Comparison of ENCODE assay signal across 21 cellular contexts in the genomic region with DNA sequence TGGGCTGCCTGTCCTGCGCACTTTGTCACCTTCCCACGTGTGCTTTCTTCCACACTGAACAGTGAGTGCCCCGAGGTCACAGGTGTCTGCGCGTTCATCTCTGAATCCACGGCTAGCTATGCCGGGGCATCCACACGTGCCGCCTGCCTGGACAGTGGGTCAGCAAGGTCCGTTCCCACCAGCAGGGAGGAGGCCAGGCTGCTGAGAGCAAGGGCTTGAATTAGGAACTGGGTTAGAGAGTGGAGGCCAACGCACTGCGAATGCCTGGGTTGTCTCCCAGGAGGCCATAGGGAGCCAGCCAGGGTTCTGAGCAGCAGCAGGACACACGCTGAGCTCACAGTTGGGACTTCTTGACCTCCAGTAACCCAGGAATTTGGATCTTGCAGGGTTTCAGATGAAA.
"Had no signal": no experiment of that assay in that cellular context is flagged by ENCODE, and none has a peak within 500 bp of the region (broad histone marks: within the 10 kb centered on the region; RNA-seq: fewer than 3 reads in every experiment).

No MANE protein-coding gene starts in this region.

- H3K27ac ChIP-seq: colonic mucosa, esophagus squamous epithelium, heart left ventricle, left ventricle myocardium inferior, pancreas, right lobe of liver, thoracic aorta, transverse colon had no signal

- H3K4me3 Mint-ChIP-seq: naive B cell; stimulated activated naive B cell treated with anti-CD40 and anti-IgM and Interleukin-4, amounts not matched to agents 10 μg/mL and 1 μg/mL and 100 μg/mL, for 72 hours; stimulated activated naive CD8-positive, alpha-beta T cell treated with anti-CD3 and anti-CD28 coated beads, Interleukin-15, amount 100 ng/mL, for 72 hours had no signal

- H3K9me3 Mint-ChIP-seq: stimulated activated naive B cell treated with anti-CD40 and anti-IgM and Interleukin-4, amounts not matched to agents 10 μg/mL and 1 μg/mL and 100 μg/mL, for 72 hours; stimulated activated naive CD8-positive, alpha-beta T cell treated with anti-CD3 and anti-CD28 coated beads, Interleukin-15, amount 100 ng/mL, for 72 hours had no signal

- H3K4me1 ChIP-seq: colonic mucosa, esophagus squamous epithelium, heart left ventricle, left ventricle myocardium inferior, pancreas, right lobe of liver, transverse colon had no signal

- H3K4me3 ChIP-seq: colonic mucosa, esophagus squamous epithelium, heart left ventricle, left ventricle myocardium inferior, pancreas, right lobe of liver, thoracic aorta, transverse colon had no signal

- H3K9me3 ChIP-seq: colonic mucosa, esophagus squamous epithelium, heart left ventricle, left ventricle myocardium inferior, pancreas, right lobe of liver, thoracic aorta, transverse colon had no signal

- ATAC-seq: heart left ventricle; pancreas; right lobe of liver; stimulated activated naive B cell treated with anti-CD40 and anti-IgM and Interleukin-4, amounts not matched to agents 10 μg/mL and 1 μg/mL and 100 μg/mL, for 72 hours; stimulated activated naive CD8-positive, alpha-beta T cell treated with anti-CD3 and anti-CD28 coated beads, Interleukin-15, amount 100 ng/mL, for 72 hours had no signal

- H3K4me1 Mint-ChIP-seq: naive B cell; stimulated activated naive B cell treated with anti-CD40 and anti-IgM and Interleukin-4, amounts not matched to agents 10 μg/mL and 1 μg/mL and 100 μg/mL, for 72 hours; stimulated activated naive CD8-positive, alpha-beta T cell treated with anti-CD3 and anti-CD28 coated beads, Interleukin-15, amount 100 ng/mL, for 72 hours had no signal

- H3K27me3 Mint-ChIP-seq: progenitor cell of endocrine pancreas; stimulated activated naive CD8-positive, alpha-beta T cell treated with anti-CD3 and anti-CD28 coated beads, Interleukin-15, amount 100 ng/mL, for 72 hours had no signal

- H3K27me3 ChIP-seq: colonic mucosa, esophagus squamous epithelium, pancreas, right lobe of liver, transverse colon had no signal

- H3K36me3 Mint-ChIP-seq: naive B cell; stimulated activated naive B cell treated with anti-CD40 and anti-IgM and Interleukin-4, amounts not matched to agents 10 μg/mL and 1 μg/mL and 100 μg/mL, for 72 hours had no signal

- H3K27ac Mint-ChIP-seq: progenitor cell of endocrine pancreas; stimulated activated naive B cell treated with anti-CD40 and anti-IgM and Interleukin-4, amounts not matched to agents 10 μg/mL and 1 μg/mL and 100 μg/mL, for 72 hours had no signal

- DNase-seq: cerebellar nuclear complex; colonic mucosa; dermis blood vessel endothelial cell; esophagus squamous epithelium; foreskin fibroblast; hypothalamus; left ventricle myocardium inferior; mesendoderm; naive B cell; nucleus accumbens; stimulated activated CD4-positive, alpha-beta T cell treated with anti-CD3 and anti-CD28 coated beads, Interleukin-15, amount 100 ng/mL, for 24 hours; stimulated activated CD4-positive, alpha-beta T cell treated with anti-CD3 and anti-CD28 coated beads, Interleukin-1b, Interleukin-23, amount 100 ng/mL, for 48 hours; stimulated activated CD4-positive, alpha-beta T cell treated with anti-CD3 and anti-CD28 coated beads, Interleukin-4, amount 100 ng/mL, for 4 hours; stimulated activated naive B cell treated with anti-CD40 and anti-IgM and Interleukin-4, amounts not matched to agents 10 μg/mL and 1 μg/mL and 100 μg/mL, for 72 hours; stimulated activated naive CD8-positive, alpha-beta T cell treated with anti-CD3 and anti-CD28 coated beads, Interleukin-15, amount 100 ng/mL, for 72 hours; transverse colon had no signal

- H3K36me3 ChIP-seq: colonic mucosa, esophagus squamous epithelium, heart left ventricle, left ventricle myocardium inferior, pancreas, right lobe of liver, thoracic aorta, transverse colon had no signal
